ENCODE assay signal across 13 cellular contexts in the genomic region with DNA sequence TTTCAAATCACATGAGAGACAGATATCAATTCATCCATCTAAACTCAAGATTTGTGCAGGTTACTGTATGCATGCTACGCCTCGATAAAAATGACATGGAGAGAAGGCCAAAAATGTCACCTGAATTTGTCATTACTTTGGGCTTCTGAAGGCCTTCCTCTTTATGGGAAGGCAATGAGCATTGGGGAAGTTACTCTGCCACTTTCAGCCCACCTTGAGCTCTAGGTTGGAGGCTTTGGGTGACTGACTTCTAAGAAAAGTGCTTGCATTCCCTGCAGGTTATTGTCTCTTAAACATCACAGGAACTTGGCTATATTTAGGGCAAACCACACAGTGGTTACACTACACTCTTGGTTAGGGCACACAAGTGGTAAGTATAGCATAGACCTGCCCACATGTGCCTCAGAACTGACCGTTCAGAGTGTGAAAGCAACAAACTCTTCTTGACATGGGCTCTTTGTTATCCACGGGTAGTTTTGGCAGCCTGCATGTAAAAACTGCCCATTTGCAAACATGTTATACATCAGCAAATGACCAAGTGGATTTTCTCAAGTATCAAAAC.
DNase-seq lines count a peak whose midpoint lies in the region; ATAC-seq and TF ChIP-seq lines count a peak whose summit lies in the region.
"Had no signal": no experiment of that assay in that cellular context is flagged by ENCODE, and none has a peak within 500 bp of the region (broad histone marks: within the 10 kb centered on the region; RNA-seq: fewer than 3 reads in every experiment).

No MANE protein-coding gene starts in this region.

- H3K27me3 ChIP-seq in SU-DHL-6 (ENCODE audit: low read length) (no peaks in the 10 kb centered on the region), mammary epithelial cell (ENCODE audit: insufficient read depth, low read length) (no peaks in the 10 kb centered on the region), foreskin keratinocyte (no peaks in the 10 kb centered on the region)

- TF ChIP-seq CTCF in GM12865 (IDR thresholded peaks at IDR 0.05; ENCODE audit: insufficient read depth, low read depth, low read length, missing control alignments) (no peak), SU-DHL-6 (IDR thresholded peaks at IDR 0.05; ENCODE audit: insufficient read depth, low read length, poor library complexity, severe bottlenecking) (no peak), mammary epithelial cell (conservative IDR thresholded peaks at IDR 0.05 in 1 of 2, IDR thresholded peaks at IDR 0.05 in 1 of 2; ENCODE audit: extremely low read depth in 1 of 2, insufficient read depth in 1 of 2, low read depth in 1 of 2, low read length in 2 of 2) (no peak), foreskin keratinocyte (conservative IDR thresholded peaks at IDR 0.05) (no peak)

- H3K36me3 ChIP-seq in SU-DHL-6 (ENCODE audit: low read length) (no peaks in the 10 kb centered on the region), mammary epithelial cell (ENCODE audit: insufficient read depth, low read length) (no peaks in the 10 kb centered on the region)
- H3K36me3 ChIP-seq: WERI-Rb-1 had no signal

- BruUV-seq in mammary epithelial cell (replicated peaks; lab: Mats Ljungman, UMichigan), result no TSS peak

- H3K9ac ChIP-seq in SU-DHL-6 (ENCODE audit: low read length), result no peak overlapping the region
- H3K9ac ChIP-seq in mammary epithelial cell (ENCODE audit: insufficient read depth, low read length), result no peak overlapping the region

- H3K4me2 ChIP-seq in SU-DHL-6 (ENCODE audit: low read depth, low read length, poor library complexity, severe bottlenecking) (peak overlapping the region; percentile 8), mammary epithelial cell (ENCODE audit: insufficient read depth, low read depth, low read length) (no peak overlapping the region)

- no peaks in the 10 kb centered on the region for H4K20me1 ChIP-seq in SU-DHL-6 (ENCODE audit: low read depth, low read length)
- no peaks in the 10 kb centered on the region for H4K20me1 ChIP-seq in mammary epithelial cell (ENCODE audit: insufficient read depth, low read length)

- ATAC-seq in GM19467 (IDR thresholded peaks at IDR 0.05; ENCODE audit: unreplicated experiment), result peak; percentile 90
- peak; percentile 48 for ATAC-seq in HG02973 (IDR thresholded peaks at IDR 0.05; ENCODE audit: unreplicated experiment)
- no peak for ATAC-seq in foreskin keratinocyte
- ATAC-seq: Right ventricle myocardium inferior had no signal

- no peaks in the 10 kb centered on the region for H3F3A ChIP-seq in SU-DHL-6 (ENCODE audit: insufficient read depth)

- no peaks in the 10 kb centered on the region for H3K9me3 ChIP-seq in SU-DHL-6 (ENCODE audit: insufficient read depth, low read length)
- H3K9me3 ChIP-seq in mammary epithelial cell (replicated peaks; ENCODE audit: insufficient read depth, low read length), result no peaks in the 10 kb centered on the region

- DNase-seq in GM12865 (ENCODE audit: low read depth) (peak; percentile 73), mammary epithelial cell (no peak), SK-N-DZ (ENCODE audit: low spot score) (no peak), NCI-H345 (lab: John Stamatoyannopoulos, UW) (no peak), foreskin keratinocyte (no peak)
- DNase-seq: HCEC 1CT, Kasumi-1, NCI-H2227 treated with DMSO at 0.1 percent for 48 hours, WERI-Rb-1 had no signal

- H3K79me2 ChIP-seq in SU-DHL-6 (ENCODE audit: insufficient read depth, low read length), result no peaks in the 10 kb centered on the region
- no peaks in the 10 kb centered on the region for H3K79me2 ChIP-seq in mammary epithelial cell (ENCODE audit: insufficient read depth, low read length)

- in situ Hi-C loops in mammary epithelial cell (cut with MboI; ENCODE audit: low sequenced_read_pairs in 2 of 2), result no loop called here

- no peak overlapping the region for H3K4me3 ChIP-seq in GM12865 (ENCODE audit: low read depth, low read length)
- H3K4me3 ChIP-seq in SU-DHL-6 (ENCODE audit: insufficient read depth, low read length, poor library complexity, severe bottlenecking), result no peak overlapping the region
- no peak overlapping the region for H3K4me3 ChIP-seq in mammary epithelial cell (replicated peaks in 1 of 3; ENCODE audit: insufficient read depth in 1 of 3, low read depth in 2 of 3, low read length in 3 of 3)

- H3K27ac ChIP-seq in SU-DHL-6 (ENCODE audit: low read depth, low read length) (no peak overlapping the region), mammary epithelial cell (ENCODE audit: insufficient read depth, low read depth, low read length) (no peak overlapping the region), foreskin keratinocyte (no peak overlapping the region)
- H3K27ac ChIP-seq: WERI-Rb-1 had no signal

- no peaks in the 10 kb centered on the region for H3K9me2 ChIP-seq in SU-DHL-6 (replicated peaks; ENCODE audit: insufficient read depth, low read length)

- intact Hi-C loops in mammary epithelial cell (cut with micrococcal nuclease), result no loop called here

- H3K4me1 ChIP-seq in mammary epithelial cell (ENCODE audit: insufficient read depth, low read length) (peaks cover 6% of the 10 kb centered on the region), foreskin keratinocyte (no peaks in the 10 kb centered on the region)

- H2AFZ ChIP-seq in SU-DHL-6 (ENCODE audit: low read depth, low read length, severe bottlenecking) (no peak overlapping the region), mammary epithelial cell (ENCODE audit: low read depth, low read length) (no peak overlapping the region)

- CTCF ChIA-PET in mammary epithelial cell (lab: Charles Lee; ENCODE audit: low non-redundant PET), result no interaction called here

- dilution Hi-C loops in mammary epithelial cell (cut with HindIII; ENCODE audit: low sequenced_read_pairs), result no loop called here

- WGBS in mammary epithelial cell (ENCODE audit: low coverage, missing lambda C conversion rate), result 97% methylated on average over 4 of the region's 4 CpGs
